8 cellular contexts compared by ENCODE assay signal in the genomic region with DNA sequence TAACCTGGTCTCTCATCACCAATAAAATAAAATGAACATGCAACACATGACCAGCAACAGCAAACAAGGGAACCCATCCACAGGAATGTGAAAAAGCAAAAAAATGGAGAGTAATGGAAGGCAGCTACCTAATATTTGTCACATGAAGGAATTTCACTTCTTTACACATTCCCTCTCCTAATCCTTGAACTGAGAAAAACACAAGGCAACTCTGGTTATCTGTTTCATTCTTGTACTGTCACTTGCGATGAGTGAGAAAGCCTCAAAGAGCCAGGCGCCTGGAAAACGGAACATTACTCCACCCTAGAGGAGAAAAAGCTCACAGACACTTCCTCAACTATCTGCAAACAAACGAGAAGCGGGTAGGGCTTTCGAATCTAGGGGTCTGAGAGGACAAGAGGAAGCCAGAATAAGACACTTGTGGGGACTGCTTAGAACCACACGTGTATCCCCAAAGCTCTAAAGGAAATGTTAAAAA. TPM values are rescaled to one million over a fixed set of nuclear protein-coding genes. Genes with fewer than 3 reads are reported as not detected.
DNase-seq lines count a peak whose midpoint lies in the region; ATAC-seq and TF ChIP-seq lines count a peak whose summit lies in the region.

No MANE protein-coding gene starts in this region.

- peak; percentile 31 to 76 (median 60) for TF ChIP-seq CTCF in heart right ventricle (IDR thresholded peaks at IDR 0.05)
- peak; percentile 71 for TF ChIP-seq CTCF in retinal pigment epithelial cell (conservative IDR thresholded peaks at IDR 0.05; ENCODE audit: low read depth, low read length)

- H3K9me3 ChIP-seq in heart right ventricle = no peaks in the 10 kb centered on the region

- peak overlapping the region; percentile 83 for H3K27ac ChIP-seq in ACC112 (ENCODE audit: low read depth, low read length)
- H3K27ac ChIP-seq in heart right ventricle = peak overlapping the region in 9 of 10 donors; percentile 1 to 73 (median 63)

- H3K9me3 Mint-ChIP-seq in activated naive CD8-positive, alpha-beta T cell treated with anti-CD3 and anti-CD28 coated beads for 36 hours = no peaks in the 10 kb centered on the region
- no peaks in the 10 kb centered on the region for H3K9me3 Mint-ChIP-seq in activated T-helper 1 cell treated with anti-CD3 and anti-CD28 coated beads, Interleukin-12 subunit alpha, Interleukin-12 subunit beta, Interleukin-2, Interleukin-4 antibody, amounts not matched to agents 30 ng/mL and 10 ng/mL and 1 ng/mL, durations not matched to agents 14 hours and 24 hours and 36 hours

- H3K79me2 ChIP-seq in ACC112 (ENCODE audit: control insufficient read depth, insufficient read depth, low read length, unreplicated experiment) = no peaks in the 10 kb centered on the region

- H3K4me1 Mint-ChIP-seq in activated naive CD8-positive, alpha-beta T cell treated with anti-CD3 and anti-CD28 coated beads for 36 hours = peaks cover 16% of the 10 kb centered on the region
- peaks cover 19% of the 10 kb centered on the region for H3K4me1 Mint-ChIP-seq in activated T-helper 1 cell treated with anti-CD3 and anti-CD28 coated beads, Interleukin-12 subunit alpha, Interleukin-12 subunit beta, Interleukin-2, Interleukin-4 antibody, amounts not matched to agents 30 ng/mL and 10 ng/mL and 1 ng/mL, durations not matched to agents 14 hours and 24 hours and 36 hours (ENCODE audit: low read depth)

- H3K36me3 ChIP-seq in ACC112 (ENCODE audit: insufficient read depth, low read length) = no peaks in the 10 kb centered on the region
- H3K36me3 ChIP-seq in heart right ventricle = no peaks in the 10 kb centered on the region

- no peaks in the 10 kb centered on the region for H3K36me3 Mint-ChIP-seq in activated naive CD8-positive, alpha-beta T cell treated with anti-CD3 and anti-CD28 coated beads for 36 hours
- no peaks in the 10 kb centered on the region for H3K36me3 Mint-ChIP-seq in activated T-helper 1 cell treated with anti-CD3 and anti-CD28 coated beads, Interleukin-12 subunit alpha, Interleukin-12 subunit beta, Interleukin-2, Interleukin-4 antibody, amounts not matched to agents 30 ng/mL and 10 ng/mL and 1 ng/mL, durations not matched to agents 14 hours and 24 hours and 36 hours (ENCODE audit: low read depth)

- H3K27ac Mint-ChIP-seq in activated naive CD8-positive, alpha-beta T cell treated with anti-CD3 and anti-CD28 coated beads for 36 hours = no peak overlapping the region
- H3K27ac Mint-ChIP-seq in activated T-helper 1 cell treated with anti-CD3 and anti-CD28 coated beads, Interleukin-12 subunit alpha, Interleukin-12 subunit beta, Interleukin-2, Interleukin-4 antibody, amounts not matched to agents 30 ng/mL and 10 ng/mL and 1 ng/mL, durations not matched to agents 14 hours and 24 hours and 36 hours = no peak overlapping the region

- DNase-seq in GM04504 (ENCODE audit: low read depth) = peak; percentile 59
- peak; percentile 82 for DNase-seq in NCI-H2107 treated with DMSO at 0.1 percent for 48 hours (lab: John Stamatoyannopoulos, UW; ENCODE audit: unreplicated experiment)
- peak; percentile 7 for DNase-seq in activated naive CD8-positive, alpha-beta T cell treated with anti-CD3 and anti-CD28 coated beads for 36 hours
- DNase-seq in heart right ventricle = peak in 1 of 2 donors; percentile 69
- peak; percentile 89 for DNase-seq in retinal pigment epithelial cell (ENCODE audit: low read depth)
- DNase-seq in activated T-helper 1 cell treated with anti-CD3 and anti-CD28 coated beads, Interleukin-12 subunit alpha, Interleukin-12 subunit beta, Interleukin-2, Interleukin-4 antibody, amounts not matched to agents 30 ng/mL and 10 ng/mL and 1 ng/mL, durations not matched to agents 14 hours and 24 hours and 36 hours (ENCODE audit: low spot score) = no peak
- no peak for DNase-seq in D341Med (ENCODE audit: low spot score)

- peak overlapping the region; percentile 33 for H3K4me3 Mint-ChIP-seq in activated naive CD8-positive, alpha-beta T cell treated with anti-CD3 and anti-CD28 coated beads for 36 hours
- no peak overlapping the region for H3K4me3 Mint-ChIP-seq in activated T-helper 1 cell treated with anti-CD3 and anti-CD28 coated beads, Interleukin-12 subunit alpha, Interleukin-12 subunit beta, Interleukin-2, Interleukin-4 antibody, amounts not matched to agents 30 ng/mL and 10 ng/mL and 1 ng/mL, durations not matched to agents 14 hours and 24 hours and 36 hours

- H3K27me3 ChIP-seq in ACC112 (ENCODE audit: insufficient read depth, low read length) (no peaks in the 10 kb centered on the region), heart right ventricle (no peaks in the 10 kb centered on the region)

- intact Hi-C loops in heart right ventricle (cut with DNase I) = loop anchor here in 4 of 10 donors (5.0 to 10.0 kb wide), 5 partner anchors 33 to 731 kb away; partner anchors contain the start of gene ERVH48-1 (in 1 of the 4)
- intact Hi-C loops in activated T-helper 1 cell treated with anti-CD3 and anti-CD28 coated beads, Interleukin-12 subunit alpha, Interleukin-12 subunit beta, Interleukin-2, Interleukin-4 antibody, amounts not matched to agents 30 ng/mL and 10 ng/mL and 1 ng/mL, durations not matched to agents 14 hours and 24 hours and 36 hours (cut with micrococcal nuclease) = loop anchor here (10.0 kb wide), 1 partner anchor 281 kb away; no protein-coding TSS in a partner anchor

- H3K27me3 Mint-ChIP-seq in activated naive CD8-positive, alpha-beta T cell treated with anti-CD3 and anti-CD28 coated beads for 36 hours = no peaks in the 10 kb centered on the region
- peaks cover 16% of the 10 kb centered on the region for H3K27me3 Mint-ChIP-seq in activated T-helper 1 cell treated with anti-CD3 and anti-CD28 coated beads, Interleukin-12 subunit alpha, Interleukin-12 subunit beta, Interleukin-2, Interleukin-4 antibody, amounts not matched to agents 30 ng/mL and 10 ng/mL and 1 ng/mL, durations not matched to agents 14 hours and 24 hours and 36 hours (ENCODE audit: insufficient read depth)

- H2AFZ ChIP-seq in ACC112 (ENCODE audit: low read length, unreplicated experiment) = peak overlapping the region; percentile 53

- peaks cover 23% of the 10 kb centered on the region for H3K4me1 ChIP-seq in ACC112 (ENCODE audit: control insufficient read depth, insufficient read depth, low read length, unreplicated experiment)
- peaks cover 0 to 25% (median 15%) of the 10 kb centered on the region in 9 donors for H3K4me1 ChIP-seq in heart right ventricle

- peak overlapping the region; percentile 57 for H3K4me3 ChIP-seq in ACC112 (ENCODE audit: low read depth, low read length)
- H3K4me3 ChIP-seq in heart right ventricle = peak overlapping the region in 1 of 10 donors; percentile 8
- no peak overlapping the region for H3K4me3 ChIP-seq in retinal pigment epithelial cell (ENCODE audit: low read length)

- peak; percentile 79 to 94 (median 90) for ATAC-seq in heart right ventricle

- 3 to 6% methylated on average over 7 of the region's 7 CpGs for WGBS in heart right ventricle, 2 donors

RNA-seq across cellular contexts. Expression of gene HSF2BP, which starts 13.8 kb away (rescaled TPM):
- total RNA-seq in activated naive CD8-positive, alpha-beta T cell treated with anti-CD3 and anti-CD28 coated beads for 36 hours = 1 to 10 TPM in 1 of 2 experiments, under 1 TPM in 1; 0.68 to 1.2 TPM
- under 1 TPM in 5 of 10 donors, not detected in 5; 0.12 to 0.51 (median 0.18) TPM for total RNA-seq in heart right ventricle
- polyA plus RNA-seq in heart right ventricle = under 1 TPM in 1 of 2 donors, not detected in 1; 0.16 TPM
- 1.2 TPM in 2 replicates for total RNA-seq in activated T-helper 1 cell treated with anti-CD3 and anti-CD28 coated beads, Interleukin-12 subunit alpha, Interleukin-12 subunit beta, Interleukin-2, Interleukin-4 antibody, amounts not matched to agents 30 ng/mL and 10 ng/mL and 1 ng/mL, durations not matched to agents 14 hours and 24 hours and 36 hours

RNA-seq across cellular contexts. Expression of gene RRP1B, which starts 13.9 kb away (rescaled TPM):
- 100 to 1,000 TPM; 105 to 108 TPM for total RNA-seq in activated naive CD8-positive, alpha-beta T cell treated with anti-CD3 and anti-CD28 coated beads for 36 hours
- total RNA-seq in heart right ventricle = 10 to 100 TPM in 2 of 10 donors, 1 to 10 TPM in 8; 7.1 to 11.3 (median 8.6) TPM
- polyA plus RNA-seq in heart right ventricle = 1 to 10 TPM; 5.0 to 5.9 TPM
- total RNA-seq in activated T-helper 1 cell treated with anti-CD3 and anti-CD28 coated beads, Interleukin-12 subunit alpha, Interleukin-12 subunit beta, Interleukin-2, Interleukin-4 antibody, amounts not matched to agents 30 ng/mL and 10 ng/mL and 1 ng/mL, durations not matched to agents 14 hours and 24 hours and 36 hours = 76.8 and 77.8 TPM in 2 replicates

Comparison
In these comparisons a context has a peak if more than half of its experiments do, and no peak if none do; other contexts are left out.
1. DNase-seq: peak in GM04504 (single experiment), NCI-H2107 treated with DMSO at 0.1 percent for 48 hours (single experiment), activated naive CD8-positive, alpha-beta T cell treated with anti-CD3 and anti-CD28 coated beads for 36 hours (single experiment) and retinal pigment epithelial cell (single experiment); none in activated T-helper 1 cell treated with anti-CD3 and anti-CD28 coated beads, Interleukin-12 subunit alpha, Interleukin-12 subunit beta, Interleukin-2, Interleukin-4 antibody, amounts not matched to agents 30 ng/mL and 10 ng/mL and 1 ng/mL, durations not matched to agents 14 hours and 24 hours and 36 hours (single experiment) and D341Med (single experiment).